1 cellular context compared by ENCODE assay signal in genomic region chr5:176647030-176647869, GRCh38.
A peak's percentile ranks its signal among the peaks of the same experiment; 100 is the strongest.
TF ChIP-seq lines count a peak whose summit lies in the region.

TSS of gene TSPAN17 (plus strand) at chr5:176647484. CDS start at chr5:176647616, 132 bp downstream.

TF ChIP-seq in HEK293, 187 proteins besides CTCF, POLR2A, EP300 and RAD21 (continued from another document and continues in another):
- TF ChIP-seq, protein P1, sequence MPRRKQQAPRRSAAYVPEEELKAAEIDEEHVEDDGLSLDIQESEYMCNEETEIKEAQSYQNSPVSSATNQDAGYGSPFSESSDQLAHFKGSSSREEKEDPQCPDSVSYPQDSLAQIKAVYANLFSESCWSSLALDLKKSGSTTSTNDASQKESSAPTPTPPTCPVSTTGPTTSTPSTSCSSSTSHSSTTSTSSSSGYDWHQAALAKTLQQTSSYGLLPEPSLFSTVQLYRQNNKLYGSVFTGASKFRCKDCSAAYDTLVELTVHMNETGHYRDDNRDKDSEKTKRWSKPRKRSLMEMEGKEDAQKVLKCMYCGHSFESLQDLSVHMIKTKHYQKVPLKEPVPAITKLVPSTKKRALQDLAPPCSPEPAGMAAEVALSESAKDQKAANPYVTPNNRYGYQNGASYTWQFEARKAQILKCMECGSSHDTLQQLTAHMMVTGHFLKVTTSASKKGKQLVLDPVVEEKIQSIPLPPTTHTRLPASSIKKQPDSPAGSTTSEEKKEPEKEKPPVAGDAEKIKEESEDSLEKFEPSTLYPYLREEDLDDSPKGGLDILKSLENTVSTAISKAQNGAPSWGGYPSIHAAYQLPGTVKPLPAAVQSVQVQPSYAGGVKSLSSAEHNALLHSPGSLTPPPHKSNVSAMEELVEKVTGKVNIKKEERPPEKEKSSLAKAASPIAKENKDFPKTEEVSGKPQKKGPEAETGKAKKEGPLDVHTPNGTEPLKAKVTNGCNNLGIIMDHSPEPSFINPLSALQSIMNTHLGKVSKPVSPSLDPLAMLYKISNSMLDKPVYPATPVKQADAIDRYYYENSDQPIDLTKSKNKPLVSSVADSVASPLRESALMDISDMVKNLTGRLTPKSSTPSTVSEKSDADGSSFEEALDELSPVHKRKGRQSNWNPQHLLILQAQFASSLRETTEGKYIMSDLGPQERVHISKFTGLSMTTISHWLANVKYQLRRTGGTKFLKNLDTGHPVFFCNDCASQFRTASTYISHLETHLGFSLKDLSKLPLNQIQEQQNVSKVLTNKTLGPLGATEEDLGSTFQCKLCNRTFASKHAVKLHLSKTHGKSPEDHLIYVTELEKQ (tag by site-specific recombination; IDR thresholded peaks at IDR 0.05; ENCODE audit: borderline replicate concordance) = no peak
- no peak for TF ChIP-seq ZNF248 (tag by site-specific recombination; IDR thresholded peaks at IDR 0.05)
- TF ChIP-seq ZNF274 (IDR thresholded peaks at IDR 0.05; ENCODE audit: low read length) = no peak
- TF ChIP-seq ZNF274 (tag by site-specific recombination; IDR thresholded peaks at IDR 0.05; ENCODE audit: borderline replicate concordance) = no peak
- 0 out of 2 replicates have a peak, but pooled peaks have one; percentile 21 for TF ChIP-seq ZXDB (tag by site-specific recombination; IDR thresholded peaks at IDR 0.05)
- peak; percentile 31; the same call in 1 of the 2 replicates for TF ChIP-seq YY1 (tag by site-specific recombination; IDR thresholded peaks at IDR 0.05)
- no peak for TF ChIP-seq ZNF426 (tag by site-specific recombination; IDR thresholded peaks at IDR 0.05)
- TF ChIP-seq ZNF433 (tag by site-specific recombination; IDR thresholded peaks at IDR 0.05; ENCODE audit: low read depth) = no peak
- no peak for TF ChIP-seq ZSCAN18 (tag by site-specific recombination; IDR thresholded peaks at IDR 0.05)
- no peak for TF ChIP-seq ZFP41 (tag by site-specific recombination; IDR thresholded peaks at IDR 0.05; ENCODE audit: borderline replicate concordance)
- TF ChIP-seq ZNF704 (tag by site-specific recombination; IDR thresholded peaks at IDR 0.05) = no peak
- peak; percentile 54 for TF ChIP-seq ZBTB8A (tag by site-specific recombination; IDR thresholded peaks at IDR 0.05)
- TF ChIP-seq, protein P2, sequence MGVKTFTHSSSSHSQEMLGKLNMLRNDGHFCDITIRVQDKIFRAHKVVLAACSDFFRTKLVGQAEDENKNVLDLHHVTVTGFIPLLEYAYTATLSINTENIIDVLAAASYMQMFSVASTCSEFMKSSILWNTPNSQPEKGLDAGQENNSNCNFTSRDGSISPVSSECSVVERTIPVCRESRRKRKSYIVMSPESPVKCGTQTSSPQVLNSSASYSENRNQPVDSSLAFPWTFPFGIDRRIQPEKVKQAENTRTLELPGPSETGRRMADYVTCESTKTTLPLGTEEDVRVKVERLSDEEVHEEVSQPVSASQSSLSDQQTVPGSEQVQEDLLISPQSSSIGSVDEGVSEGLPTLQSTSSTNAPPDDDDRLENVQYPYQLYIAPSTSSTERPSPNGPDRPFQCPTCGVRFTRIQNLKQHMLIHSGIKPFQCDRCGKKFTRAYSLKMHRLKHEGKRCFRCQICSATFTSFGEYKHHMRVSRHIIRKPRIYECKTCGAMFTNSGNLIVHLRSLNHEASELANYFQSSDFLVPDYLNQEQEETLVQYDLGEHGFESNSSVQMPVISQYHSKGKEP (tag by site-specific recombination; IDR thresholded peaks at IDR 0.05) = no peak
- TF ChIP-seq ZNF560 (tag by site-specific recombination; IDR thresholded peaks at IDR 0.05; ENCODE audit: borderline replicate concordance) = no peak
- 0 out of 2 replicates have a peak, but pooled peaks have one; percentile 27 for TF ChIP-seq KLF17 (tag by site-specific recombination; IDR thresholded peaks at IDR 0.05)
- TF ChIP-seq ZSCAN23 (tag by site-specific recombination; IDR thresholded peaks at IDR 0.05) = no peak
- TF ChIP-seq, protein P3, sequence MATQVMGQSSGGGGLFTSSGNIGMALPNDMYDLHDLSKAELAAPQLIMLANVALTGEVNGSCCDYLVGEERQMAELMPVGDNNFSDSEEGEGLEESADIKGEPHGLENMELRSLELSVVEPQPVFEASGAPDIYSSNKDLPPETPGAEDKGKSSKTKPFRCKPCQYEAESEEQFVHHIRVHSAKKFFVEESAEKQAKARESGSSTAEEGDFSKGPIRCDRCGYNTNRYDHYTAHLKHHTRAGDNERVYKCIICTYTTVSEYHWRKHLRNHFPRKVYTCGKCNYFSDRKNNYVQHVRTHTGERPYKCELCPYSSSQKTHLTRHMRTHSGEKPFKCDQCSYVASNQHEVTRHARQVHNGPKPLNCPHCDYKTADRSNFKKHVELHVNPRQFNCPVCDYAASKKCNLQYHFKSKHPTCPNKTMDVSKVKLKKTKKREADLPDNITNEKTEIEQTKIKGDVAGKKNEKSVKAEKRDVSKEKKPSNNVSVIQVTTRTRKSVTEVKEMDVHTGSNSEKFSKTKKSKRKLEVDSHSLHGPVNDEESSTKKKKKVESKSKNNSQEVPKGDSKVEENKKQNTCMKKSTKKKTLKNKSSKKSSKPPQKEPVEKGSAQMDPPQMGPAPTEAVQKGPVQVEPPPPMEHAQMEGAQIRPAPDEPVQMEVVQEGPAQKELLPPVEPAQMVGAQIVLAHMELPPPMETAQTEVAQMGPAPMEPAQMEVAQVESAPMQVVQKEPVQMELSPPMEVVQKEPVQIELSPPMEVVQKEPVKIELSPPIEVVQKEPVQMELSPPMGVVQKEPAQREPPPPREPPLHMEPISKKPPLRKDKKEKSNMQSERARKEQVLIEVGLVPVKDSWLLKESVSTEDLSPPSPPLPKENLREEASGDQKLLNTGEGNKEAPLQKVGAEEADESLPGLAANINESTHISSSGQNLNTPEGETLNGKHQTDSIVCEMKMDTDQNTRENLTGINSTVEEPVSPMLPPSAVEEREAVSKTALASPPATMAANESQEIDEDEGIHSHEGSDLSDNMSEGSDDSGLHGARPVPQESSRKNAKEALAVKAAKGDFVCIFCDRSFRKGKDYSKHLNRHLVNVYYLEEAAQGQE (tag by site-specific recombination; IDR thresholded peaks at IDR 0.05) = no peak
- no peak for TF ChIP-seq ZNF16 (tag by site-specific recombination; IDR thresholded peaks at IDR 0.05; ENCODE audit: low read depth)
- TF ChIP-seq, protein P4, sequence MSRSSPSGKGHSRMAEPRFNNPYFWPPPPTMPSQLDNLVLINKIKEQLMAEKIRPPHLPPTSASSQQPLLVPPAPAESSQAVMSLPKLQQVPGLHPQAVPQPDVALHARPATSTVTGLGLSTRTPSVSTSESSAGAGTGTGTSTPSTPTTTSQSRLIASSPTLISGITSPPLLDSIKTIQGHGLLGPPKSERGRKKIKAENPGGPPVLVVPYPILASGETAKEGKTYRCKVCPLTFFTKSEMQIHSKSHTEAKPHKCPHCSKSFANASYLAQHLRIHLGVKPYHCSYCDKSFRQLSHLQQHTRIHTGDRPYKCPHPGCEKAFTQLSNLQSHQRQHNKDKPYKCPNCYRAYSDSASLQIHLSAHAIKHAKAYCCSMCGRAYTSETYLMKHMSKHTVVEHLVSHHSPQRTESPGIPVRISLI (tag by site-specific recombination; IDR thresholded peaks at IDR 0.05) = no peak
- no peak for TF ChIP-seq AEBP2 (tag by site-specific recombination; IDR thresholded peaks at IDR 0.05; ENCODE audit: borderline replicate concordance)
- no peak for TF ChIP-seq ZNF639 (tag by site-specific recombination; IDR thresholded peaks at IDR 0.05)
- TF ChIP-seq ZNF549 (tag by site-specific recombination; IDR thresholded peaks at IDR 0.05) = no peak
- TF ChIP-seq ZNF544 (tag by site-specific recombination; IDR thresholded peaks at IDR 0.05) = no peak
- TF ChIP-seq ZNF658 (tag by site-specific recombination; IDR thresholded peaks at IDR 0.05) = no peak
- TF ChIP-seq SP7 (tag by site-specific recombination; IDR thresholded peaks at IDR 0.05) = no peak
- no peak for TF ChIP-seq PRDM4 (tag by site-specific recombination; IDR thresholded peaks at IDR 0.05)
- no peak for TF ChIP-seq ZNF600 (tag by site-specific recombination; IDR thresholded peaks at IDR 0.05)
- no peak for TF ChIP-seq ZNF37A (tag by site-specific recombination; IDR thresholded peaks at IDR 0.05)
- no peak for TF ChIP-seq ZNF830 (tag by site-specific recombination; IDR thresholded peaks at IDR 0.05; ENCODE audit: low read depth)
- no peak for TF ChIP-seq ZNF174 (tag by site-specific recombination; IDR thresholded peaks at IDR 0.05)
- peak; percentile 49; the same call in 1 of the 2 replicates for TF ChIP-seq ZNF10 (tag by site-specific recombination; IDR thresholded peaks at IDR 0.05)
- TF ChIP-seq ZBTB1 (tag by site-specific recombination; IDR thresholded peaks at IDR 0.05) = no peak
- TF ChIP-seq GLI4 (tag by site-specific recombination; IDR thresholded peaks at IDR 0.05) = no peak
- TF ChIP-seq ZNF660 (tag by site-specific recombination; IDR thresholded peaks at IDR 0.05) = peak; percentile 56
- TF ChIP-seq ZNF114 (tag by site-specific recombination; IDR thresholded peaks at IDR 0.05) = no peak
- TF ChIP-seq ZNF785 (tag by site-specific recombination; IDR thresholded peaks at IDR 0.05) = no peak
- no peak for TF ChIP-seq TRIM28 (IDR thresholded peaks at IDR 0.05; ENCODE audit: borderline replicate concordance, low read length)
- peak; percentile 23 for TF ChIP-seq KLF8 (tag by site-specific recombination; IDR thresholded peaks at IDR 0.05)
- peak; percentile 27; the same call in 1 of the 2 replicates for TF ChIP-seq ZNF2 (tag by site-specific recombination; IDR thresholded peaks at IDR 0.05)
- TF ChIP-seq ZNF596 (tag by site-specific recombination; IDR thresholded peaks at IDR 0.05) = no peak
- TF ChIP-seq ZNF692 (tag by site-specific recombination; IDR thresholded peaks at IDR 0.05) = no peak
